8 cellular contexts compared by ENCODE assay signal in genomic region chr3:30693470-30694120, GRCh38.
DNase-seq lines count a peak whose midpoint lies in the region; ATAC-seq and TF ChIP-seq lines count a peak whose summit lies in the region.

No MANE protein-coding gene starts in this region.

- DNase-seq in EH (ENCODE audit: low read depth), result peak; percentile 77
- DNase-seq in NCI-H748 treated with DMSO at 0.1 percent for 48 hours (lab: John Stamatoyannopoulos, UW), result peak; percentile 61
- DNase-seq in activated T-cell treated with anti-CD3 and anti-CD28 coated beads, Interleukin-2, amount 50 U/mL, for 4 hours, result peak; percentile 38
- peak in 1 of 2 donors; percentile 36 for DNase-seq in foreskin keratinocyte
- DNase-seq in non-pigmented ciliary epithelial cell (ENCODE audit: low read depth), result peak; percentile 44
- DNase-seq in cerebellar nuclear complex (lab: John Stamatoyannopoulos, UW), result no peak

- peaks cover 14% of the 10 kb centered on the region for H3K4me1 ChIP-seq in foreskin keratinocyte

- peaks cover 66% of the 10 kb centered on the region for H3K36me3 Mint-ChIP-seq in activated T-cell treated with anti-CD3 and anti-CD28 coated beads, Interleukin-2, amount 50 U/mL, for 4 hours (ENCODE audit: insufficient read depth)

- peak; percentile 93 for ATAC-seq in GM19452 (IDR thresholded peaks at IDR 0.05; ENCODE audit: unreplicated experiment)
- peak; percentile 93 for ATAC-seq in HG03439 (IDR thresholded peaks at IDR 0.05; ENCODE audit: unreplicated experiment)
- ATAC-seq in activated T-cell treated with anti-CD3 and anti-CD28 coated beads, Interleukin-2, amount 50 U/mL, for 4 hours, result peak; percentile 78 to 82
- ATAC-seq in foreskin keratinocyte, result peak; percentile 66

- TF ChIP-seq CTCF in foreskin keratinocyte (conservative IDR thresholded peaks at IDR 0.05), result peak; percentile 83

- no peak overlapping the region for H3K4me3 Mint-ChIP-seq in activated T-cell treated with anti-CD3 and anti-CD28 coated beads, Interleukin-2, amount 50 U/mL, for 4 hours

- no peaks in the 10 kb centered on the region for H3K27me3 Mint-ChIP-seq in activated T-cell treated with anti-CD3 and anti-CD28 coated beads, Interleukin-2, amount 50 U/mL, for 4 hours (ENCODE audit: low read depth)

- H3K9me3 Mint-ChIP-seq in activated T-cell treated with anti-CD3 and anti-CD28 coated beads, Interleukin-2, amount 50 U/mL, for 4 hours, result no peaks in the 10 kb centered on the region

- H3K4me1 Mint-ChIP-seq in activated T-cell treated with anti-CD3 and anti-CD28 coated beads, Interleukin-2, amount 50 U/mL, for 4 hours (ENCODE audit: low read depth), result peaks cover 63% of the 10 kb centered on the region

- no peaks in the 10 kb centered on the region for H3K27me3 ChIP-seq in foreskin keratinocyte

- H3K27ac ChIP-seq in foreskin keratinocyte, result no peak overlapping the region

Comparison
In these comparisons a context has a peak if more than half of its experiments do, and no peak if none do; other contexts are left out.
1. DNase-seq: peak in EH (single experiment), NCI-H748 treated with DMSO at 0.1 percent for 48 hours (single experiment), activated T-cell treated with anti-CD3 and anti-CD28 coated beads, Interleukin-2, amount 50 U/mL, for 4 hours (single experiment) and non-pigmented ciliary epithelial cell (single experiment); none in cerebellar nuclear complex (0 of 2).
2. Peak in every context shown above with its lines, with median percentiles within 50 percentile points of each other: ATAC-seq.